14 cellular contexts compared by ENCODE assay signal in genomic region chrX:50613846-50614245, GRCh38.
DNase-seq lines count a peak whose midpoint lies in the region; ATAC-seq and TF ChIP-seq lines count a peak whose summit lies in the region.
"Had no signal": no experiment of that assay in that cellular context is flagged by ENCODE, and none has a peak within 500 bp of the region (broad histone marks: within the 10 kb centered on the region; RNA-seq: fewer than 3 reads in every experiment).

No MANE protein-coding gene starts in this region.

- peaks cover 0 to 5% (median 4%) of the 10 kb centered on the region in 3 experiments; a peak in 4 of 7 replicates for H3K36me3 Mint-ChIP-seq in H9 (ENCODE audit: insufficient read depth in 1 of 3, low read depth in 3 of 3)
- H3K36me3 Mint-ChIP-seq in stimulated activated effector memory CD8-positive, alpha-beta T cell treated with anti-CD3 and anti-CD28 coated beads, Interleukin-12 subunit alpha, Interleukin-12 subunit beta, amount 100 ng/mL, for 72 hours: no peaks in the 10 kb centered on the region
- H3K36me3 Mint-ChIP-seq: CD4-positive, CD25-positive, alpha-beta regulatory T cell had no signal

- H3K9me3 ChIP-seq in H9 (ENCODE audit: control insufficient read depth, low read depth, low read length): no peaks in the 10 kb centered on the region
- no peaks in the 10 kb centered on the region for H3K9me3 ChIP-seq in smooth muscle cell (replicated peaks; ENCODE audit: low read depth)

- no peaks in the 10 kb centered on the region for H3K79me1 ChIP-seq in H9 (ENCODE audit: insufficient read depth, low read depth, low read length, poor library complexity, severe bottlenecking)

- H2BK12ac ChIP-seq in H9 (ENCODE audit: insufficient read length, low read depth, low read length): no peak overlapping the region

- TF ChIP-seq CTCF in H9 (conservative IDR thresholded peaks at IDR 0.05): no peak
- TF ChIP-seq CTCF in epithelial cell of esophagus (IDR thresholded peaks at IDR 0.05; ENCODE audit: insufficient read depth, low read depth, low read length, missing control alignments): no peak
- TF ChIP-seq CTCF in smooth muscle cell (IDR thresholded peaks at IDR 0.05; ENCODE audit: borderline replicate concordance, insufficient read depth, poor library complexity, severe bottlenecking): no peak
- TF ChIP-seq CTCF in brain microvascular endothelial cell (IDR thresholded peaks at IDR 0.05; ENCODE audit: low read depth, low read length, missing control alignments): no peak

- H3K27me3 ChIP-seq in H9 (ENCODE audit: insufficient read depth, low read length) (no peaks in the 10 kb centered on the region), smooth muscle cell (ENCODE audit: low read depth) (no peaks in the 10 kb centered on the region), brain microvascular endothelial cell (replicated peaks) (no peaks in the 10 kb centered on the region)

- peak overlapping the region; percentile 13 to 42 (median 33); a peak in 4 of 7 replicates for H3K27ac Mint-ChIP-seq in H9
- no peak overlapping the region for H3K27ac Mint-ChIP-seq in stimulated activated effector memory CD8-positive, alpha-beta T cell treated with anti-CD3 and anti-CD28 coated beads, Interleukin-12 subunit alpha, Interleukin-12 subunit beta, amount 100 ng/mL, for 72 hours
- H3K27ac Mint-ChIP-seq: CD4-positive, CD25-positive, alpha-beta regulatory T cell had no signal

- H4K20me1 ChIP-seq in H9 (ENCODE audit: control insufficient read depth, insufficient read depth, insufficient read length) (no peaks in the 10 kb centered on the region), smooth muscle cell (ENCODE audit: low read depth) (no peaks in the 10 kb centered on the region)

- H2AFZ ChIP-seq in H9 (ENCODE audit: low read length) (no peak overlapping the region), smooth muscle cell (ENCODE audit: low read depth) (no peak overlapping the region)

- no peak overlapping the region for H2BK120ac ChIP-seq in H9 (ENCODE audit: low read depth, low read length, poor library complexity, severe bottlenecking)

- no peaks in the 10 kb centered on the region for H3K27me3 Mint-ChIP-seq in H9 (ENCODE audit: low read depth)
- H3K27me3 Mint-ChIP-seq: CD4-positive, CD25-positive, alpha-beta regulatory T cell had no signal

- H2AK5ac ChIP-seq in H9 (ENCODE audit: insufficient read length, low read length): no peak overlapping the region

- WGBS in H9 (ENCODE audit: extremely low coverage, insufficient read length, low lambda C conversion rate): no CpG with 5 or more reads among the region's 2 CpGs
- 32% methylated on average over 2 of the region's 2 CpGs for WGBS in smooth muscle cell (ENCODE audit: low lambda C conversion rate)

- H3K4me2 ChIP-seq in H9 (ENCODE audit: insufficient read depth, insufficient read length, low read length) (no peak overlapping the region), smooth muscle cell (no peak overlapping the region)

- H3K4ac ChIP-seq in H9 (ENCODE audit: low read depth, low read length): no peak overlapping the region

- H4K8ac ChIP-seq in H9 (replicated peaks; ENCODE audit: insufficient read length, low read depth, low read length): no peak overlapping the region

- H3F3A ChIP-seq in smooth muscle cell (ENCODE audit: low read depth): no peaks in the 10 kb centered on the region

- no peak overlapping the region for H3K18ac ChIP-seq in H9 (ENCODE audit: insufficient read length, low read depth, low read length)

- H3K79me2 ChIP-seq in H9 (ENCODE audit: insufficient read depth, low read length): no peaks in the 10 kb centered on the region
- no peaks in the 10 kb centered on the region for H3K79me2 ChIP-seq in smooth muscle cell (ENCODE audit: low read depth)

- H3K23ac ChIP-seq in H9 (ENCODE audit: insufficient read length, low read depth, low read length): no peak overlapping the region

- H3K4me1 ChIP-seq in H9 (ENCODE audit: insufficient read depth, low read length) (peaks cover 13% of the 10 kb centered on the region), smooth muscle cell (ENCODE audit: low read depth) (no peaks in the 10 kb centered on the region)

- H3T11ph ChIP-seq in H9 (ENCODE audit: low read length): no peak overlapping the region

- no peak for ATAC-seq in HG03457 (IDR thresholded peaks at IDR 0.05; ENCODE audit: unreplicated experiment)
- ATAC-seq in stimulated activated effector memory CD8-positive, alpha-beta T cell treated with anti-CD3 and anti-CD28 coated beads, Interleukin-12 subunit alpha, Interleukin-12 subunit beta, amount 100 ng/mL, for 72 hours: no peak
- ATAC-seq: HCT116, HepG2 had no signal

- H4K91ac ChIP-seq in H9 (ENCODE audit: insufficient read length, low read depth, low read length): no peak overlapping the region

- no peaks in the 10 kb centered on the region for H3K23me2 ChIP-seq in H9 (ENCODE audit: insufficient read length, low read depth, low read length, poor library complexity, severe bottlenecking)

- H4K5ac ChIP-seq in H9 (ENCODE audit: insufficient read length, low read depth, low read length): no peak overlapping the region

- no peak overlapping the region for H3K27ac ChIP-seq in H9 (ENCODE audit: insufficient read length, low read depth, low read length)
- H3K27ac ChIP-seq in smooth muscle cell (ENCODE audit: low read depth): peak overlapping the region; percentile 44
- no peak overlapping the region for H3K27ac ChIP-seq in brain microvascular endothelial cell

- no peak overlapping the region for H2BK5ac ChIP-seq in H9 (ENCODE audit: insufficient read length, low read length)

- no peak overlapping the region for H2BK20ac ChIP-seq in H9 (ENCODE audit: low read depth, low read length, poor library complexity, severe bottlenecking)

- no peak overlapping the region for H3K14ac ChIP-seq in H9 (ENCODE audit: insufficient read depth, low read length)

- no peak for DNase-seq in H9
- peak; percentile 2 for DNase-seq in amniotic epithelial cell (ENCODE audit: low read depth)
- DNase-seq in epithelial cell of esophagus (ENCODE audit: low read depth): peak; percentile 35
- DNase-seq in smooth muscle cell (lab: John Stamatoyannopoulos, UW; ENCODE audit: unreplicated experiment): no peak
- DNase-seq in brain microvascular endothelial cell: no peak
- DNase-seq in stimulated activated effector memory CD8-positive, alpha-beta T cell treated with anti-CD3 and anti-CD28 coated beads, Interleukin-12 subunit alpha, Interleukin-12 subunit beta, amount 100 ng/mL, for 72 hours (ENCODE audit: low spot score in 2 of 2): no peak
- DNase-seq: CD4-positive, CD25-positive, alpha-beta regulatory T cell; NCI-H1092; NCI-H146; NCI-H2081; NCI-H510A had no signal

- no peak overlapping the region for H2BK15ac ChIP-seq in H9 (ENCODE audit: low read depth, low read length)

- no peaks in the 10 kb centered on the region for H3K36me3 ChIP-seq in smooth muscle cell (ENCODE audit: low read depth)
- no peaks in the 10 kb centered on the region for H3K36me3 ChIP-seq in brain microvascular endothelial cell (replicated peaks)

- in situ Hi-C loops in brain microvascular endothelial cell (cut with HindIII; ENCODE audit: low pct_ligation_motif_present, low sequenced_read_pairs): no loop called here

- peaks cover 29 to 34% of the 10 kb centered on the region in 2 experiments for H3K4me1 Mint-ChIP-seq in H9
- H3K4me1 Mint-ChIP-seq in stimulated activated effector memory CD8-positive, alpha-beta T cell treated with anti-CD3 and anti-CD28 coated beads, Interleukin-12 subunit alpha, Interleukin-12 subunit beta, amount 100 ng/mL, for 72 hours: no peaks in the 10 kb centered on the region
- H3K4me1 Mint-ChIP-seq: CD4-positive, CD25-positive, alpha-beta regulatory T cell had no signal

- peaks cover 45 to 62% of the 10 kb centered on the region in 2 experiments for H3K9me3 Mint-ChIP-seq in H9
- H3K9me3 Mint-ChIP-seq in stimulated activated effector memory CD8-positive, alpha-beta T cell treated with anti-CD3 and anti-CD28 coated beads, Interleukin-12 subunit alpha, Interleukin-12 subunit beta, amount 100 ng/mL, for 72 hours: no peaks in the 10 kb centered on the region
- H3K9me3 Mint-ChIP-seq: CD4-positive, CD25-positive, alpha-beta regulatory T cell had no signal

- no peak overlapping the region for H3K4me3 ChIP-seq in epithelial cell of esophagus (ENCODE audit: low read length)
- no peak overlapping the region for H3K4me3 ChIP-seq in smooth muscle cell
- no peak overlapping the region for H3K4me3 ChIP-seq in brain microvascular endothelial cell (ENCODE audit: low read depth, low read length)

- H3K9ac ChIP-seq in H9 (ENCODE audit: extremely low read depth, insufficient read length, low read length) (no peak overlapping the region), smooth muscle cell (ENCODE audit: low read depth) (no peak overlapping the region)

- H3K56ac ChIP-seq in H9 (ENCODE audit: insufficient read length, low read depth, low read length): no peak overlapping the region

- H3K4me3 Mint-ChIP-seq in H9: no peak overlapping the region
- no peak overlapping the region for H3K4me3 Mint-ChIP-seq in stimulated activated effector memory CD8-positive, alpha-beta T cell treated with anti-CD3 and anti-CD28 coated beads, Interleukin-12 subunit alpha, Interleukin-12 subunit beta, amount 100 ng/mL, for 72 hours
- H3K4me3 Mint-ChIP-seq: CD4-positive, CD25-positive, alpha-beta regulatory T cell had no signal

Comparison
In these comparisons a context has a peak if more than half of its experiments do, and no peak if none do; other contexts are left out.
1. DNase-seq: peak in amniotic epithelial cell (single experiment) and epithelial cell of esophagus (single experiment); none in H9 (single experiment), smooth muscle cell (single experiment), brain microvascular endothelial cell (single experiment) and stimulated activated effector memory CD8-positive, alpha-beta T cell treated with anti-CD3 and anti-CD28 coated beads, Interleukin-12 subunit alpha, Interleukin-12 subunit beta, amount 100 ng/mL, for 72 hours (0 of 2).